Comparison of ENCODE assay signal across 17 cellular contexts in genomic region chr15:34352996-34353395, GRCh38. TPM values are rescaled to one million over a fixed set of nuclear protein-coding genes. Genes with fewer than 3 reads are reported as not detected.
"Had no signal": no experiment of that assay in that cellular context is flagged by ENCODE, and none has a peak within 500 bp of the region (broad histone marks: within the 10 kb centered on the region; RNA-seq: fewer than 3 reads in every experiment).

No MANE protein-coding gene starts in this region.

RNA-seq across cellular contexts. Expression of gene NUTM1, which starts 9.9 kb away (rescaled TPM):
- total RNA-seq: activated naive CD4-positive, alpha-beta T cell treated with anti-CD3 and anti-CD28 coated beads, Interleukin-2, amount 50 U/mL, for 72 hours; activated naive CD8-positive, alpha-beta T cell treated with anti-CD3 and anti-CD28 coated beads for 36 hours; activated naive CD8-positive, alpha-beta T cell treated with anti-CD3 and anti-CD28 coated beads, Interleukin-2, amount 10 ng/mL, durations not matched to agents 7 days and 5 days; activated T-cell treated with anti-CD3 and anti-CD28 coated beads, Interleukin-2, amount 50 U/mL, for 4 hours; activated T-cell treated with anti-CD3 and anti-CD28 coated beads, Interleukin-2, amount 50 U/mL, for 72 hours; activated T-helper 1 cell treated with anti-CD3 and anti-CD28 coated beads, Interleukin-12 subunit alpha, Interleukin-12 subunit beta, Interleukin-2, Interleukin-4 antibody, amounts not matched to agents 30 ng/mL and 10 ng/mL and 1 ng/mL, durations not matched to agents 14 hours and 24 hours and 36 hours; activated T-helper 17 cell treated with anti-CD3 and anti-CD28 coated beads, Interleukin-2, amount 50 U/mL, for 72 hours; activated T-helper 2 cell treated with anti-CD3 and anti-CD28 coated beads, Interferon-gamma antibody, Interleukin-2, Interleukin-4, amounts not matched to agents 10 μg/mL and 5 μg/mL and 100 μg/mL, durations not matched to agents 14 hours and 24 hours and 36 hours; adrenal gland; aorta; ascending aorta; astrocyte; body of pancreas; breast epithelium; bronchial epithelial cell; cardiac septum had no signal
- polyA plus RNA-seq: adipose tissue, aorta had no signal
